ENCODE assay signal across 19 cellular contexts in genomic region chr7:124387056-124387455, GRCh38.
"Had no signal": no experiment of that assay in that cellular context is flagged by ENCODE, and none has a peak within 500 bp of the region (broad histone marks: within the 10 kb centered on the region; RNA-seq: fewer than 3 reads in every experiment).

No MANE protein-coding gene starts in this region.

- H3K4me1 Mint-ChIP-seq: activated naive CD4-positive, alpha-beta T cell treated with anti-CD3 and anti-CD28 coated beads, Interleukin-2, amount 50 U/mL, for 24 hours had no signal

- H3K36me3 ChIP-seq: breast epithelium, MG63, WERI-Rb-1 had no signal

- H3K27ac ChIP-seq: breast epithelium, PC-9, WERI-Rb-1 had no signal

- H3K4me3 ChIP-seq: breast epithelium, MG63, PC-9 had no signal

- H3K27me3 ChIP-seq: breast epithelium, MG63 had no signal

- H3K9me3 ChIP-seq: breast epithelium, MG63 had no signal

- H3K36me3 Mint-ChIP-seq: activated naive CD4-positive, alpha-beta T cell treated with anti-CD3 and anti-CD28 coated beads, Interleukin-2, amount 50 U/mL, for 24 hours had no signal

- H3K4me2 ChIP-seq: PC-9 had no signal

- H3K4me3 Mint-ChIP-seq: activated CD8-positive, alpha-beta T cell treated with anti-CD3 and anti-CD28 coated beads, Interleukin-2, amount 10 ng/mL, durations not matched to agents 7 days and 5 days; activated naive CD4-positive, alpha-beta T cell treated with anti-CD3 and anti-CD28 coated beads, Interleukin-2, amount 50 U/mL, for 24 hours had no signal

- H3K4me1 ChIP-seq: breast epithelium had no signal

- DNase-seq: activated CD4-positive, alpha-beta T cell treated with anti-CD3 and anti-CD28 coated beads for 48 hours; activated CD4-positive, alpha-beta T cell treated with anti-CD3 and anti-CD28 coated beads, Interleukin-2, amount 50 U/mL, for 4 hours; activated CD8-positive, alpha-beta memory T cell treated with anti-CD3 and anti-CD28 coated beads, Interleukin-2, amount 50 U/mL, for 48 hours; activated CD8-positive, alpha-beta T cell treated with anti-CD3 and anti-CD28 coated beads, Interleukin-2, amount 10 ng/mL, durations not matched to agents 7 days and 5 days; activated T-cell treated with anti-CD3 and anti-CD28 coated beads, Interleukin-2, amount 50 U/mL, for 1 hour; aorta; caudate nucleus; MG63; NCI-H146; NCI-H2029; NCI-H2107; NCI-H510A treated with DMSO at 0.1 percent for 48 hours; NCI-H774; PC-9; SHP77 treated with DMSO at 0.1 percent for 48 hours; T-helper 1 cell; WERI-Rb-1 had no signal

- H3K27ac Mint-ChIP-seq: activated CD8-positive, alpha-beta T cell treated with anti-CD3 and anti-CD28 coated beads, Interleukin-2, amount 10 ng/mL, durations not matched to agents 7 days and 5 days; activated naive CD4-positive, alpha-beta T cell treated with anti-CD3 and anti-CD28 coated beads, Interleukin-2, amount 50 U/mL, for 24 hours had no signal

- ATAC-seq: activated CD8-positive, alpha-beta T cell treated with anti-CD3 and anti-CD28 coated beads, Interleukin-2, amount 10 ng/mL, durations not matched to agents 7 days and 5 days had no signal

- H3K27me3 Mint-ChIP-seq: activated naive CD4-positive, alpha-beta T cell treated with anti-CD3 and anti-CD28 coated beads, Interleukin-2, amount 50 U/mL, for 24 hours had no signal

- H3K9me3 Mint-ChIP-seq: activated naive CD4-positive, alpha-beta T cell treated with anti-CD3 and anti-CD28 coated beads, Interleukin-2, amount 50 U/mL, for 24 hours had no signal

- H2AFZ ChIP-seq: PC-9 had no signal
